In genomic region chr2:142037051-142037450, GRCh38 we compare ENCODE assay signal across 14 cellular contexts.
DNase-seq lines count a peak whose midpoint lies in the region; TF ChIP-seq lines count a peak whose summit lies in the region.
"Had no signal": no experiment of that assay in that cellular context is flagged by ENCODE, and none has a peak within 500 bp of the region (broad histone marks: within the 10 kb centered on the region; RNA-seq: fewer than 3 reads in every experiment).

No MANE protein-coding gene starts in this region.

- H3K4me3 Mint-ChIP-seq in neural crest cell, result no peak overlapping the region
- H3K4me3 Mint-ChIP-seq: activated B cell treated with CpG ODN at 0.5 μM for 24 hours; activated naive CD8-positive, alpha-beta T cell treated with anti-CD3 and anti-CD28 coated beads, Interleukin-2, amount 50 U/mL, for 24 hours; naive thymus-derived CD8-positive, alpha-beta T cell had no signal

- no peak for TF ChIP-seq POLR2A in spleen (IDR thresholded peaks at IDR 0.05)

- H3K36me3 Mint-ChIP-seq in neural crest cell (ENCODE audit: low read depth), result no peaks in the 10 kb centered on the region
- H3K36me3 Mint-ChIP-seq: naive thymus-derived CD8-positive, alpha-beta T cell had no signal

- peak overlapping the region; percentile 45 for H3K27ac Mint-ChIP-seq in neural crest cell (ENCODE audit: unreplicated experiment)
- H3K27ac Mint-ChIP-seq: activated B cell treated with CpG ODN at 0.5 μM for 24 hours; activated naive CD8-positive, alpha-beta T cell treated with anti-CD3 and anti-CD28 coated beads, Interleukin-2, amount 50 U/mL, for 24 hours; naive thymus-derived CD8-positive, alpha-beta T cell had no signal

- no peak overlapping the region for H3K27ac ChIP-seq in spleen
- H3K27ac ChIP-seq: C4-2B had no signal

- H3K36me3 ChIP-seq in spleen, result no peaks in the 10 kb centered on the region

- 64 to 72% (median 65%) methylated on average over 4 of the region's 4 CpGs for WGBS in spleen, 5 donors

- TF ChIP-seq CTCF in neural crest cell (conservative IDR thresholded peaks at IDR 0.05), result no peak
- TF ChIP-seq CTCF in spleen (IDR thresholded peaks at IDR 0.05 in 8 of 11, conservative IDR thresholded peaks at IDR 0.05 in 3 of 11), result no peak

- no peaks in the 10 kb centered on the region for H3K27me3 ChIP-seq in spleen (replicated peaks in 1 of 7)

- H3K9me3 Mint-ChIP-seq in neural crest cell, result no peaks in the 10 kb centered on the region

- H3K27me3 Mint-ChIP-seq in neural crest cell (ENCODE audit: low read depth), result no peaks in the 10 kb centered on the region
- H3K27me3 Mint-ChIP-seq: activated B cell treated with CpG ODN at 0.5 μM for 24 hours; activated naive CD8-positive, alpha-beta T cell treated with anti-CD3 and anti-CD28 coated beads, Interleukin-2, amount 50 U/mL, for 24 hours; naive thymus-derived CD8-positive, alpha-beta T cell had no signal

- peaks cover 0 to 5% (median 0%) of the 10 kb centered on the region in 8 donors for H3K9me3 ChIP-seq in spleen

- peaks cover 5% of the 10 kb centered on the region for H3K4me1 Mint-ChIP-seq in neural crest cell
- H3K4me1 Mint-ChIP-seq: activated B cell treated with CpG ODN at 0.5 μM for 24 hours; activated naive CD8-positive, alpha-beta T cell treated with anti-CD3 and anti-CD28 coated beads, Interleukin-2, amount 50 U/mL, for 24 hours; naive thymus-derived CD8-positive, alpha-beta T cell had no signal

- no peaks in the 10 kb centered on the region for H3K4me1 ChIP-seq in spleen

- peak; percentile 80 for DNase-seq in ELR (ENCODE audit: low read depth)
- DNase-seq in NCI-H226, result peak; percentile 29
- DNase-seq in dedifferentiated amniotic fluid mesenchymal stem cell (ENCODE audit: extremely low spot score), result peak; percentile 31
- no peak for DNase-seq in neural crest cell (ENCODE audit: low read depth, low spot score)
- DNase-seq in superior temporal gyrus (ENCODE audit: extremely low spot score), result no peak
- DNase-seq in spleen, result no peak
- DNase-seq in activated T-cell treated with anti-CD3 and anti-CD28 coated beads, Interleukin-2, amount 50 U/mL, for 48 hours, result no peak
- DNase-seq in stimulated activated CD8-positive, alpha-beta memory T cell treated with anti-CD3 and anti-CD28 coated beads, Interleukin-4, amount 100 ng/mL, for 48 hours, result no peak
- DNase-seq: activated B cell treated with CpG ODN at 0.5 μM for 24 hours; activated naive CD8-positive, alpha-beta T cell treated with anti-CD3 and anti-CD28 coated beads, Interleukin-2, amount 50 U/mL, for 24 hours; H7; kidney; naive thymus-derived CD8-positive, alpha-beta T cell had no signal

- H3K4me3 ChIP-seq in spleen, result no peak overlapping the region

- intact Hi-C loops in spleen (cut with DNase I; ENCODE audit: low total_unique reads), result no loop called here

Comparison
In these comparisons a context has a peak if more than half of its experiments do, and no peak if none do; other contexts are left out.
1. DNase-seq: peak in ELR (single experiment), NCI-H226 (single experiment) and dedifferentiated amniotic fluid mesenchymal stem cell (single experiment); none in neural crest cell (single experiment), superior temporal gyrus (single experiment), spleen (single experiment), activated T-cell treated with anti-CD3 and anti-CD28 coated beads, Interleukin-2, amount 50 U/mL, for 48 hours (0 of 2) and stimulated activated CD8-positive, alpha-beta memory T cell treated with anti-CD3 and anti-CD28 coated beads, Interleukin-4, amount 100 ng/mL, for 48 hours (single experiment).